Comparison of ENCODE assay signal across 8 cellular contexts in the genomic region with DNA sequence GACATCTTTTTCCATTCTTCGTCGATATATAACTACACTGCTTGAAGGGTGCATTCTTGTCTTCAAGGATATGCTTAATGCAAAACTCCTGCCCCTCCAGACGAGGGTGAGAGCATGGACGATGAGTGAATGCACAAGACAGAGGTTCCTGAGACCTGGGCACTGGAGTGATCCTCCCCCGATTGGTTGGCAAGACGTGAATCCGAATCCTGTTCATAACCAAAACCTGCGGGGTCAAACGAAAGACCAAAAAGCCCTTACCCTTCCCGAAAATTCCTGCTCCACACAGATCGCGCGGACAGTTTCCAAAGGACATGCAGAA. TPM values are rescaled to one million over a fixed set of nuclear protein-coding genes. Genes with fewer than 3 reads are reported as not detected.
DNase-seq lines count a peak whose midpoint lies in the region; ATAC-seq and TF ChIP-seq lines count a peak whose summit lies in the region.

No MANE protein-coding gene starts in this region.

- peaks cover 27% of the 10 kb centered on the region for H3K4me1 ChIP-seq in RWPE2 (ENCODE audit: insufficient read depth, poor library complexity, severe bottlenecking)

- H3K27ac ChIP-seq in RWPE2 (ENCODE audit: poor library complexity, severe bottlenecking): peak overlapping the region; percentile 53

- no peaks in the 10 kb centered on the region for H3K9me3 Mint-ChIP-seq in T-helper 1 cell treated with Interleukin-12 subunit alpha and Interleukin-12 subunit beta and Interleukin-4 antibody, amounts not matched to agents 30 μg/mL and 1 μg/mL, for 36 hours
- no peaks in the 10 kb centered on the region for H3K9me3 Mint-ChIP-seq in natural killer cell

- no peaks in the 10 kb centered on the region for H3K27me3 ChIP-seq in RWPE2 (ENCODE audit: insufficient read depth, poor library complexity, severe bottlenecking)

- no peak for DNase-seq in T-helper 1 cell
- no peak for DNase-seq in RWPE2 (ENCODE audit: low spot score)
- no peak for DNase-seq in epithelial cell of proximal tubule (ENCODE audit: low read depth)
- no peak for DNase-seq in natural killer cell
- no peak for DNase-seq in central memory CD4-positive, alpha-beta T cell
- no peak for DNase-seq in NCI-H446 (lab: John Stamatoyannopoulos, UW)

- peak overlapping the region; percentile 97 for H3K27ac Mint-ChIP-seq in T-helper 1 cell treated with Interleukin-12 subunit alpha and Interleukin-12 subunit beta and Interleukin-4 antibody, amounts not matched to agents 30 μg/mL and 1 μg/mL, for 36 hours
- peak overlapping the region; percentile 92 to 98 for H3K27ac Mint-ChIP-seq in natural killer cell

- no peak for TF ChIP-seq CTCF in RWPE2 (IDR thresholded peaks at IDR 0.05; ENCODE audit: poor library complexity, severe bottlenecking)
- no peak for TF ChIP-seq CTCF in epithelial cell of proximal tubule (conservative IDR thresholded peaks at IDR 0.05; ENCODE audit: low read depth, low read length)
- no peak for TF ChIP-seq CTCF in natural killer cell (IDR thresholded peaks at IDR 0.05)

- peaks cover 38% of the 10 kb centered on the region for H3K4me1 Mint-ChIP-seq in T-helper 1 cell treated with Interleukin-12 subunit alpha and Interleukin-12 subunit beta and Interleukin-4 antibody, amounts not matched to agents 30 μg/mL and 1 μg/mL, for 36 hours (ENCODE audit: low read depth)
- H3K4me1 Mint-ChIP-seq in natural killer cell: peaks cover 39 to 50% of the 10 kb centered on the region in 2 donors

- H3K4me3 ChIP-seq in RWPE2 (ENCODE audit: severe bottlenecking): peak overlapping the region; percentile 84
- H3K4me3 ChIP-seq in epithelial cell of proximal tubule (ENCODE audit: low read depth, low read length): peak overlapping the region; percentile 80

- H3K36me3 Mint-ChIP-seq in T-helper 1 cell treated with Interleukin-12 subunit alpha and Interleukin-12 subunit beta and Interleukin-4 antibody, amounts not matched to agents 30 μg/mL and 1 μg/mL, for 36 hours (ENCODE audit: low read depth): peaks cover 29% of the 10 kb centered on the region
- peaks cover 7% of the 10 kb centered on the region for H3K36me3 Mint-ChIP-seq in natural killer cell

- intact Hi-C loops in natural killer cell (cut with micrococcal nuclease): no loop called here

- peaks cover 47% of the 10 kb centered on the region for H3K36me3 ChIP-seq in RWPE2 (ENCODE audit: low read depth)

- peak overlapping the region; percentile 99 for H3K4me3 Mint-ChIP-seq in T-helper 1 cell treated with Interleukin-12 subunit alpha and Interleukin-12 subunit beta and Interleukin-4 antibody, amounts not matched to agents 30 μg/mL and 1 μg/mL, for 36 hours
- peak overlapping the region; percentile 94 for H3K4me3 Mint-ChIP-seq in natural killer cell

- no peaks in the 10 kb centered on the region for H3K27me3 Mint-ChIP-seq in T-helper 1 cell treated with Interleukin-12 subunit alpha and Interleukin-12 subunit beta and Interleukin-4 antibody, amounts not matched to agents 30 μg/mL and 1 μg/mL, for 36 hours (ENCODE audit: low read depth)
- no peaks in the 10 kb centered on the region for H3K27me3 Mint-ChIP-seq in natural killer cell (ENCODE audit: low read depth in 2 of 2)

- no peaks in the 10 kb centered on the region for H3K9me3 ChIP-seq in RWPE2 (ENCODE audit: severe bottlenecking)

- no peak for ATAC-seq in RWPE2 (ENCODE audit: low read depth)
- no peak for ATAC-seq in natural killer cell
- no peak for ATAC-seq in HG03025 (IDR thresholded peaks at IDR 0.05; ENCODE audit: low FRiP score, unreplicated experiment)

RNA-seq across cellular contexts. Expression of gene KANSL2, which starts 0.7 kb away (rescaled TPM):
- total RNA-seq in epithelial cell of proximal tubule: 69.0 and 90.4 TPM in 2 replicates
- total RNA-seq in natural killer cell: 100 to 1,000 TPM; 103 to 132 (median 125) TPM

RNA-seq across cellular contexts. Expression of gene CCNT1, which starts 35.1 kb away (rescaled TPM):
- 15.6 and 15.9 TPM in 2 replicates for total RNA-seq in epithelial cell of proximal tubule
- total RNA-seq in natural killer cell: 100 to 1,000 TPM; 119 to 145 (median 120) TPM
